24 cellular contexts compared by ENCODE assay signal in the genomic region with DNA sequence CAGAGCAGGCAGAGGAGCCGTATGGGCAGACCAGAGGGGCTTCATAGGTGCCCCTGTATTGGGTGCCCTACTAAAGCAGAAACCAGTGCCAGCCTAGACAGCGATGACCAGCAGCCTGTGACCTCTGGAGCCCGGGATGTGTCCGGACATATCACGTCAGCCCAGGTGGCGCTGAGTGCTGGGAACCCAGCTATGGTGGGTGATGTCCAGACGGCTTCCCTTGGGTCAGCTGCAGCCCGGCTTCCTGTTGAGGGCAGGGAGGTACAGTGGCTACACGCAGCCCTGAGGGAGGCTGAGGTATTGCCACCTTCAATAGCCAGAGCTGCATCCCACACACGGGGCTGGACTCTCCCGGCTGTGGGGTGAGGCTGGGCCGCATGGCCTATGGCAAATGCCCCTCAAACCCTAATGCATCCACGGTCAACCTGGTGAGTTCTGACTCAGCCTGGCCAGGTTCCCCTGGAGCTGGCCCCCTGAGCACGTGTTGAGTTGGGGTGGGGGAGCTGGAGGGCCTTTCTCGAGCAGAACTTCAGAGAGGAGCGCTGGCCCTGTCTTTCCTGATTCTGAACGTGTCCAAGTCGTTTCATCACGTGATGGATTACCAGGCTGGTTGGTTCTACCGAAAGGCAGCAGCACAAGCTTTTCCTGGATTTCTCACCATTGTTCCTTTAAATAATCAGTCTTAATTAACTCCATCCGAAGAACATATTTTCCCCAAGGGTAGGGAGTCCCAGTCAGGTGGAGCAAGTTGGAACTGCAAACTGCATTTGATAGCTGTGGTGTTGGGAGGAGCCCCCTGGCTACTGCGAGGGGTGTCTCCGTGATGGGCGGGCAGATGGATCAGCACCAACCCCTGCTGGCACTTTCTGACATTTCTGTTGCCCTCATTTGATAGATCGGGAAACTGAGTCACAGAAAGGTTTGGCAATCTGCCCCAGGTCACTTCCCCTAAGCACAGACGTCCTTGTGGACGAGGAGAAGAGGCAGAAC. TPM values are rescaled to one million over a fixed set of nuclear protein-coding genes. Genes with fewer than 3 reads are reported as not detected.
"Had no signal": no experiment of that assay in that cellular context is flagged by ENCODE, and none has a peak within 500 bp of the region (broad histone marks: within the 10 kb centered on the region; RNA-seq: fewer than 3 reads in every experiment).

No MANE protein-coding gene starts in this region.

- H3K4me3 Mint-ChIP-seq: activated CD4-positive, alpha-beta memory T cell treated with anti-CD3 and anti-CD28 coated beads, Interleukin-2, amount 10 ng/mL, durations not matched to agents 7 days and 5 days; activated CD8-positive, alpha-beta memory T cell treated with anti-CD3 and anti-CD28 coated beads, Interleukin-2, amount 10 ng/mL, durations not matched to agents 7 days and 5 days; activated naive CD8-positive, alpha-beta T cell treated with anti-CD3 and anti-CD28 coated beads, Interleukin-2, amount 10 ng/mL, durations not matched to agents 7 days and 5 days; central memory CD8-positive, alpha-beta T cell; naive thymus-derived CD8-positive, alpha-beta T cell had no signal

- DNase-seq: activated CD4-positive, alpha-beta memory T cell treated with anti-CD3 and anti-CD28 coated beads, Interleukin-2, amount 10 ng/mL, durations not matched to agents 7 days and 5 days; activated CD4-positive, alpha-beta T cell treated with anti-CD3 and anti-CD28 coated beads for 4 hours; activated CD8-positive, alpha-beta memory T cell treated with anti-CD3 and anti-CD28 coated beads, Interleukin-2, amount 10 ng/mL, durations not matched to agents 7 days and 5 days; activated naive CD4-positive, alpha-beta T cell treated with Interleukin-2 at 50 U/mL for 16 hours; activated naive CD8-positive, alpha-beta T cell treated with anti-CD3 and anti-CD28 coated beads, Interleukin-2, amount 10 ng/mL, durations not matched to agents 7 days and 5 days; anterior cingulate cortex; brain microvascular endothelial cell; heart right ventricle; kidney glomerular epithelial cell; naive thymus-derived CD8-positive, alpha-beta T cell; occipital lobe; stimulated activated naive CD8-positive, alpha-beta T cell treated with anti-CD3 and anti-CD28 coated beads, Interleukin-15, Interleukin-2, amounts not matched to agents 100 U/mL and 50 U/mL, for 24 hours had no signal

- H3K27ac ChIP-seq: brain microvascular endothelial cell, coronary artery, esophagus muscularis mucosa, gastroesophageal sphincter, heart right ventricle, tibial nerve had no signal

- ATAC-seq: activated CD8-positive, alpha-beta memory T cell treated with anti-CD3 and anti-CD28 coated beads, Interleukin-2, amount 10 ng/mL, durations not matched to agents 7 days and 5 days; gastroesophageal sphincter; heart right ventricle; naive thymus-derived CD8-positive, alpha-beta T cell; stimulated activated naive CD8-positive, alpha-beta T cell treated with anti-CD3 and anti-CD28 coated beads, Interleukin-15, Interleukin-2, amounts not matched to agents 100 U/mL and 50 U/mL, for 24 hours had no signal

- H3K4me1 Mint-ChIP-seq: activated CD4-positive, alpha-beta memory T cell treated with anti-CD3 and anti-CD28 coated beads, Interleukin-2, amount 10 ng/mL, durations not matched to agents 7 days and 5 days; activated CD8-positive, alpha-beta memory T cell treated with anti-CD3 and anti-CD28 coated beads, Interleukin-2, amount 10 ng/mL, durations not matched to agents 7 days and 5 days had no signal

- H3K9me3 Mint-ChIP-seq: activated CD4-positive, alpha-beta memory T cell treated with anti-CD3 and anti-CD28 coated beads, Interleukin-2, amount 10 ng/mL, durations not matched to agents 7 days and 5 days; activated naive CD8-positive, alpha-beta T cell treated with anti-CD3 and anti-CD28 coated beads, Interleukin-2, amount 10 ng/mL, durations not matched to agents 7 days and 5 days; activated T-helper 2 cell treated with anti-CD3 and anti-CD28 coated beads, Interferon-gamma antibody, Interleukin-2, Interleukin-4, amounts not matched to agents 10 μg/mL and 5 μg/mL and 100 μg/mL, durations not matched to agents 14 hours and 24 hours and 36 hours; central memory CD8-positive, alpha-beta T cell had no signal

- H3K36me3 ChIP-seq: brain microvascular endothelial cell, esophagus muscularis mucosa, gastroesophageal sphincter, heart right ventricle, tibial nerve had no signal

- H3K4me3 ChIP-seq: coronary artery, esophagus muscularis mucosa, gastroesophageal sphincter, heart right ventricle, skin epidermis, tibial nerve had no signal

- H3K27ac Mint-ChIP-seq: activated CD4-positive, alpha-beta memory T cell treated with anti-CD3 and anti-CD28 coated beads, Interleukin-2, amount 10 ng/mL, durations not matched to agents 7 days and 5 days; activated CD8-positive, alpha-beta memory T cell treated with anti-CD3 and anti-CD28 coated beads, Interleukin-2, amount 10 ng/mL, durations not matched to agents 7 days and 5 days; activated naive CD8-positive, alpha-beta T cell treated with anti-CD3 and anti-CD28 coated beads, Interleukin-2, amount 10 ng/mL, durations not matched to agents 7 days and 5 days; activated T-helper 2 cell treated with anti-CD3 and anti-CD28 coated beads, Interferon-gamma antibody, Interleukin-2, Interleukin-4, amounts not matched to agents 10 μg/mL and 5 μg/mL and 100 μg/mL, durations not matched to agents 14 hours and 24 hours and 36 hours; naive thymus-derived CD8-positive, alpha-beta T cell; progenitor cell of endocrine pancreas had no signal

- H3K9me3 ChIP-seq: esophagus muscularis mucosa, gastroesophageal sphincter, heart right ventricle, tibial nerve had no signal

- H3K4me1 ChIP-seq: esophagus muscularis mucosa, gastroesophageal sphincter, heart right ventricle, tibial nerve had no signal

- H3K36me3 Mint-ChIP-seq: activated CD8-positive, alpha-beta memory T cell treated with anti-CD3 and anti-CD28 coated beads, Interleukin-2, amount 10 ng/mL, durations not matched to agents 7 days and 5 days; activated naive CD8-positive, alpha-beta T cell treated with anti-CD3 and anti-CD28 coated beads, Interleukin-2, amount 10 ng/mL, durations not matched to agents 7 days and 5 days; naive thymus-derived CD8-positive, alpha-beta T cell had no signal

- FAIRE-seq: endometrium had no signal

RNA-seq across cellular contexts. Expression of gene MYT1, which starts 7.1 kb away (rescaled TPM):
- total RNA-seq: activated CD4-positive, alpha-beta memory T cell treated with anti-CD3 and anti-CD28 coated beads, Interleukin-2, amount 10 ng/mL, durations not matched to agents 7 days and 5 days; activated CD8-positive, alpha-beta memory T cell treated with anti-CD3 and anti-CD28 coated beads, Interleukin-2, amount 10 ng/mL, durations not matched to agents 7 days and 5 days; activated T-helper 2 cell treated with anti-CD3 and anti-CD28 coated beads, Interferon-gamma antibody, Interleukin-2, Interleukin-4, amounts not matched to agents 10 μg/mL and 5 μg/mL and 100 μg/mL, durations not matched to agents 14 hours and 24 hours and 36 hours; esophagus muscularis mucosa; mesenteric fat pad; naive thymus-derived CD8-positive, alpha-beta T cell; T-helper 2 cell treated with Interferon-gamma antibody and Interleukin-4, amounts not matched to agents 100 ng/mL and 5 ng/mL, for 36 hours; tibial nerve had no signal

RNA-seq across cellular contexts. Expression of gene NPBWR2, which starts 49.8 kb away (rescaled TPM):
- total RNA-seq: activated CD4-positive, alpha-beta memory T cell treated with anti-CD3 and anti-CD28 coated beads, Interleukin-2, amount 10 ng/mL, durations not matched to agents 7 days and 5 days; activated CD8-positive, alpha-beta memory T cell treated with anti-CD3 and anti-CD28 coated beads, Interleukin-2, amount 10 ng/mL, durations not matched to agents 7 days and 5 days; activated naive CD8-positive, alpha-beta T cell treated with anti-CD3 and anti-CD28 coated beads, Interleukin-2, amount 10 ng/mL, durations not matched to agents 7 days and 5 days; activated T-helper 2 cell treated with anti-CD3 and anti-CD28 coated beads, Interferon-gamma antibody, Interleukin-2, Interleukin-4, amounts not matched to agents 10 μg/mL and 5 μg/mL and 100 μg/mL, durations not matched to agents 14 hours and 24 hours and 36 hours; esophagus muscularis mucosa; gastroesophageal sphincter; heart right ventricle; liver; mesenteric fat pad; naive thymus-derived CD8-positive, alpha-beta T cell; occipital lobe; progenitor cell of endocrine pancreas; T-helper 2 cell treated with Interferon-gamma antibody and Interleukin-4, amounts not matched to agents 100 ng/mL and 5 ng/mL, for 36 hours; tibial nerve had no signal
